12 cellular contexts compared by ENCODE assay signal in genomic region chr3:16059700-16060357, GRCh38.
A peak's percentile ranks its signal among the peaks of the same experiment; 100 is the strongest.
DNase-seq lines count a peak whose midpoint lies in the region; ATAC-seq and TF ChIP-seq lines count a peak whose summit lies in the region.
"Had no signal": no experiment of that assay in that cellular context is flagged by ENCODE, and none has a peak within 500 bp of the region (broad histone marks: within the 10 kb centered on the region; RNA-seq: fewer than 3 reads in every experiment).

No MANE protein-coding gene starts in this region.

- H3K4me1 ChIP-seq in foreskin keratinocyte = peaks cover 17% of the 10 kb centered on the region
- H3K4me1 ChIP-seq in parathyroid adenoma = no peaks in the 10 kb centered on the region
- H3K4me1 ChIP-seq in uterus = peaks cover 4 to 15% of the 10 kb centered on the region in 2 donors

- peak; percentile 34 for ATAC-seq in foreskin keratinocyte
- ATAC-seq in HG02678 (IDR thresholded peaks at IDR 0.05; ENCODE audit: unreplicated experiment) = no peak
- ATAC-seq: naive thymus-derived CD4-positive, alpha-beta T cell had no signal

- intact Hi-C loops in uterus (cut with DNase I; ENCODE audit: low total_unique reads) = no loop called here

- no peak overlapping the region for H3K4me3 ChIP-seq in parathyroid adenoma (ENCODE audit: low read depth, low read length)
- no peak overlapping the region for H3K4me3 ChIP-seq in uterus

- no peak for TF ChIP-seq CTCF in foreskin keratinocyte (conservative IDR thresholded peaks at IDR 0.05)
- no peak for TF ChIP-seq CTCF in parathyroid adenoma (IDR thresholded peaks at IDR 0.05)
- TF ChIP-seq CTCF in uterus (IDR thresholded peaks at IDR 0.05) = no peak

- peak overlapping the region; percentile 53 for H3K27ac ChIP-seq in adipose tissue (ENCODE audit: low read depth, low read length)
- peak overlapping the region; percentile 84 for H3K27ac ChIP-seq in foreskin keratinocyte
- H3K27ac ChIP-seq in parathyroid adenoma = peak overlapping the region; percentile 24
- H3K27ac ChIP-seq in uterus = peak overlapping the region; percentile 89 to 94

- H3K9me3 ChIP-seq in parathyroid adenoma (ENCODE audit: control insufficient read depth, low read length) (no peaks in the 10 kb centered on the region), uterus (no peaks in the 10 kb centered on the region)

- WGBS in adipose tissue, 3 donors = 62 to 78% (median 66%) methylated on average over 3 of the region's 3 CpGs

- H3K36me3 ChIP-seq in parathyroid adenoma (ENCODE audit: control insufficient read depth, insufficient read depth, low read length) (no peaks in the 10 kb centered on the region), uterus (no peaks in the 10 kb centered on the region)

- H3K79me2 ChIP-seq in parathyroid adenoma = no peaks in the 10 kb centered on the region

- no peak overlapping the region for H3K4me2 ChIP-seq in parathyroid adenoma (ENCODE audit: low read length)

- no peak overlapping the region for H2AFZ ChIP-seq in parathyroid adenoma

- no peak overlapping the region for H3K9ac ChIP-seq in parathyroid adenoma

- DNase-seq in foreskin keratinocyte = no peak
- no peak for DNase-seq in uterus
- DNase-seq in NCI-H510A treated with DMSO at 0.1 percent for 48 hours (lab: John Stamatoyannopoulos, UW) = no peak
- no peak for DNase-seq in effector CD8-positive, alpha-beta T cell (lab: John Stamatoyannopoulos, UW)
- DNase-seq: activated CD4-positive, CD25-positive, alpha-beta regulatory T cell; COR-L47; naive thymus-derived CD4-positive, alpha-beta T cell; NCI-H446 treated with DMSO at 0.1 percent for 48 hours; SIG-M5 had no signal

- no peak for TF ChIP-seq POLR2A in uterus (IDR thresholded peaks at IDR 0.05)

- H3K27me3 ChIP-seq in foreskin keratinocyte = no peaks in the 10 kb centered on the region
- no peaks in the 10 kb centered on the region for H3K27me3 ChIP-seq in parathyroid adenoma (ENCODE audit: control insufficient read depth, insufficient read depth, low read length)
- no peaks in the 10 kb centered on the region for H3K27me3 ChIP-seq in uterus

Comparison
In these comparisons a context has a peak if more than half of its experiments do, and no peak if none do; other contexts are left out.
1. H3K27ac ChIP-seq: peak in every context shown above with its lines; median percentile 92 in uterus; 84 in foreskin keratinocyte; 53 in adipose tissue; 24 in parathyroid adenoma.